In genomic region chr7:90153943-90154761, GRCh38 we compare ENCODE assay signal across 8 cellular contexts. TPM values are rescaled to one million over a fixed set of nuclear protein-coding genes. Genes with fewer than 3 reads are reported as not detected.
A peak's percentile ranks its signal among the peaks of the same experiment; 100 is the strongest.
DNase-seq lines count a peak whose midpoint lies in the region; ATAC-seq and FAIRE-seq lines count a peak whose summit lies in the region.
"Not testable (repeated sequence)": the region's sequence is repeated elsewhere in the genome, so short reads cannot be mapped to it uniquely, and the experiment has no call there.

TSS of gene STEAP1 (plus strand) at chr7:90154469. CDS start at chr7:90159789, 5,320 bp downstream.

- peak within 1 kb of the TSS in 1 of 2 donors; percentile 58 for H3K4me3 ChIP-seq in small intestine (ENCODE audit: low read depth in 1 of 2, low read length in 2 of 2)

- peak within 1 kb of the TSS; percentile 36 to 77 (median 53) for H3K4me3 Mint-ChIP-seq in immature natural killer cell

- DNase-seq in AG08395 (ENCODE audit: low spot score) (peak; percentile 71), NCI-H2196 treated with DMSO at 0.1 percent for 48 hours (lab: John Stamatoyannopoulos, UW; ENCODE audit: unreplicated experiment) (peak; percentile 57), caudate nucleus (lab: John Stamatoyannopoulos, UW) (peak in 58 of 61 donors; percentile 13 to 83 (median 62)), immature natural killer cell (peak; percentile 69 to 80 (median 79)), small intestine (peak; percentile 88)
- peak; percentile 67 for DNase-seq in activated CD4-positive, CD25-positive, alpha-beta regulatory T cell treated with anti-CD3 and anti-CD28 coated beads, Interleukin-2, amount 50 U/mL, for 16 hours (ENCODE audit: low read depth, low spot score)

- H3K9me3 ChIP-seq in small intestine (ENCODE audit: control insufficient read depth, low read depth): not testable (repeated sequence)

- not testable (repeated sequence) for H3K36me3 Mint-ChIP-seq in immature natural killer cell

- 6 to 7% (median 7%) methylated on average over 52 to 56 of the region's 56 CpGs for WGBS in small intestine, 3 donors

- H3K9me3 Mint-ChIP-seq in immature natural killer cell: not testable (repeated sequence)

- not testable (repeated sequence) for FAIRE-seq in small intestine (lab: Jason Lieb, UNC)

- H3K27ac Mint-ChIP-seq in immature natural killer cell: peak within 1 kb of the TSS in 1 of 6 donors; percentile 35

- H3K4me1 ChIP-seq in small intestine (ENCODE audit: control insufficient read depth in 2 of 2, insufficient read depth in 1 of 2, low read depth in 1 of 2, low read length in 1 of 2): not testable (repeated sequence)

- H3K27me3 Mint-ChIP-seq in immature natural killer cell (ENCODE audit: low read depth in 3 of 3): not testable (repeated sequence)

- H3K36me3 ChIP-seq in small intestine (ENCODE audit: control insufficient read depth in 2 of 2, insufficient read depth in 2 of 2, low read length in 2 of 2): not testable (repeated sequence)

- peak; percentile 96 for ATAC-seq in GM18909 (IDR thresholded peaks at IDR 0.05; ENCODE audit: poor library complexity, unreplicated experiment)
- ATAC-seq in HG03108 (IDR thresholded peaks at IDR 0.05; ENCODE audit: unreplicated experiment): peak; percentile 98

- not testable (repeated sequence) for H3K4me1 Mint-ChIP-seq in immature natural killer cell

- H3K27ac ChIP-seq in caudate nucleus (ENCODE audit: low read depth, low read length): not testable (repeated sequence)
- peak within 1 kb of the TSS; percentile 25 to 60 for H3K27ac ChIP-seq in small intestine (ENCODE audit: low read depth in 1 of 2, low read length in 1 of 2)

- H3K27me3 ChIP-seq in small intestine (ENCODE audit: control insufficient read depth in 2 of 2, insufficient read depth in 2 of 2, low read length in 2 of 2): not testable (repeated sequence)

RNA-seq across cellular contexts. Expression of gene STEAP1, which starts in this region (rescaled TPM):
- polyA plus RNA-seq in immature natural killer cell: not detected
- 10 to 100 TPM in 1 of 3 donors, 1 to 10 TPM in 1, under 1 TPM in 1; 0.67 to 14.6 (median 1.6) TPM for polyA plus RNA-seq in small intestine

Comparison
In these comparisons a context has a peak if more than half of its experiments do, and no peak if none do; other contexts are left out.
1. Peak in DNase-seq in immature natural killer cell; RNA of the gene not detected or under 1 TPM.